ENCODE assay signal across 33 cellular contexts in genomic region chr20:17473662-17474061, GRCh38. TPM values are rescaled to one million over a fixed set of nuclear protein-coding genes. Genes with fewer than 3 reads are reported as not detected.
"Had no signal": no experiment of that assay in that cellular context is flagged by ENCODE, and none has a peak within 500 bp of the region (broad histone marks: within the 10 kb centered on the region; RNA-seq: fewer than 3 reads in every experiment).

No MANE protein-coding gene starts in this region.

- H3K27ac ChIP-seq: body of pancreas, breast epithelium, SJCRH30, VCaP had no signal

- H3K4me3 ChIP-seq: body of pancreas, breast epithelium, SJCRH30 had no signal

- H3K4me1 ChIP-seq: body of pancreas, breast epithelium, SJCRH30 had no signal

- H3K27me3 Mint-ChIP-seq: activated B cell treated with CpG ODN at 0.5 μM for 24 hours; activated naive CD8-positive, alpha-beta T cell treated with anti-CD3 and anti-CD28 coated beads for 36 hours had no signal

- H3K27me3 ChIP-seq: body of pancreas, breast epithelium, SJCRH30 had no signal

- H3K9me3 Mint-ChIP-seq: activated B cell treated with CpG ODN at 0.5 μM for 24 hours; activated CD4-positive, alpha-beta memory T cell treated with anti-CD3 and anti-CD28 coated beads for 36 hours; activated naive CD8-positive, alpha-beta T cell treated with anti-CD3 and anti-CD28 coated beads for 36 hours had no signal

- H3K9me3 ChIP-seq: body of pancreas, breast epithelium, SJCRH30 had no signal

- H3K4me3 Mint-ChIP-seq: activated B cell treated with CpG ODN at 0.5 μM for 24 hours; activated CD4-positive, alpha-beta memory T cell treated with anti-CD3 and anti-CD28 coated beads for 36 hours; activated naive CD8-positive, alpha-beta T cell treated with anti-CD3 and anti-CD28 coated beads for 36 hours had no signal

- H3K4me1 Mint-ChIP-seq: activated B cell treated with CpG ODN at 0.5 μM for 24 hours; activated naive CD8-positive, alpha-beta T cell treated with anti-CD3 and anti-CD28 coated beads for 36 hours had no signal

- H3K36me3 ChIP-seq: breast epithelium, SJCRH30 had no signal

- H3K36me3 Mint-ChIP-seq: activated CD4-positive, alpha-beta memory T cell treated with anti-CD3 and anti-CD28 coated beads for 36 hours; activated naive CD8-positive, alpha-beta T cell treated with anti-CD3 and anti-CD28 coated beads for 36 hours had no signal

- ATAC-seq: body of pancreas, Panc1 had no signal

- DNase-seq: activated B cell treated with CpG ODN at 0.5 μM for 24 hours; activated CD4-positive, alpha-beta memory T cell treated with anti-CD3 and anti-CD28 coated beads for 36 hours; activated CD4-positive, alpha-beta T cell treated with anti-CD3 and anti-CD28 coated beads for 4 hours; activated CD4-positive, alpha-beta T cell treated with anti-CD3 and anti-CD28 coated beads, Interleukin-2, amount 50 U/mL, for 1 hour; activated CD4-positive, CD25-positive, alpha-beta regulatory T cell treated with anti-CD3 and anti-CD28 coated beads, Interleukin-2, amount 50 U/mL, for 72 hours; activated CD8-positive, alpha-beta memory T cell treated with anti-CD3 and anti-CD28 coated beads, Interleukin-2, amount 50 U/mL, for 4 hours; activated effector memory CD4-positive, alpha-beta T cell treated with Interleukin-2 at 50 U/mL for 16 hours; activated naive CD4-positive, alpha-beta T cell; activated naive CD4-positive, alpha-beta T cell treated with anti-CD3 and anti-CD28 coated beads, Interleukin-2, amount 50 U/mL, for 16 hours; activated naive CD8-positive, alpha-beta T cell treated with anti-CD3 and anti-CD28 coated beads for 36 hours; activated T-cell treated with anti-CD3 and anti-CD28 coated beads for 4 hours; activated T-cell treated with anti-CD3 and anti-CD28 coated beads, Interleukin-2, amount 50 U/mL, for 48 hours; amygdala; body of pancreas; Kasumi-1; KG1; MM.1S; MV-4-11; NCI-H1092; NCI-H1436 treated with DMSO at 0.1 percent for 48 hours; NCI-H1694 treated with DMSO at 0.1 percent for 48 hours; NCI-H2029; NCI-H345; NCI-H524 treated with DMSO at 0.1 percent for 48 hours; SHP77; SJCRH30; SW 1271; T-helper 1 cell; T-helper 2 cell; T-helper 9 cell had no signal

- H3K27ac Mint-ChIP-seq: activated B cell treated with CpG ODN at 0.5 μM for 24 hours; activated CD4-positive, alpha-beta memory T cell treated with anti-CD3 and anti-CD28 coated beads for 36 hours; activated naive CD8-positive, alpha-beta T cell treated with anti-CD3 and anti-CD28 coated beads for 36 hours had no signal

RNA-seq across cellular contexts. Expression of gene BFSP1, which starts 57.5 kb away (rescaled TPM):
- total RNA-seq: activated B cell treated with CpG ODN at 0.5 μM for 24 hours, SJCRH30 had no signal
